Comparison of ENCODE assay signal across 21 cellular contexts in genomic region chr3:70926835-70927234, GRCh38.
"Had no signal": no experiment of that assay in that cellular context is flagged by ENCODE, and none has a peak within 500 bp of the region (broad histone marks: within the 10 kb centered on the region; RNA-seq: fewer than 3 reads in every experiment).

No MANE protein-coding gene starts in this region.

- H3K9me3 ChIP-seq: colonic mucosa, heart right ventricle, left lung, lower lobe of right lung, mucosa of descending colon had no signal

- H3K4me3 ChIP-seq: colonic mucosa, heart right ventricle, left lung, lower lobe of right lung, mucosa of descending colon had no signal

- H3K27ac ChIP-seq: colonic mucosa, epithelial cell of prostate, foreskin keratinocyte, heart right ventricle, left lung, lower lobe of right lung had no signal

- H3K9me3 Mint-ChIP-seq: effector memory CD8-positive, alpha-beta T cell; endodermal cell had no signal

- H3K27ac Mint-ChIP-seq: dendritic cell treated with granulocyte-macrophage colony-stimulating factor and Interleukin-4, amounts not matched to agents 40 ng/mL and 50 ng/mL, for 4 days; effector memory CD8-positive, alpha-beta T cell; endodermal cell; mesothelial cell of epicardium had no signal

- H3K27me3 Mint-ChIP-seq: dendritic cell treated with granulocyte-macrophage colony-stimulating factor and Interleukin-4, amounts not matched to agents 40 ng/mL and 50 ng/mL, for 4 days; effector memory CD8-positive, alpha-beta T cell had no signal

- H3K4me1 ChIP-seq: colonic mucosa, foreskin keratinocyte, heart right ventricle, left lung, lower lobe of right lung had no signal

- ATAC-seq: effector memory CD8-positive, alpha-beta T cell; esophagus mucosa; foreskin keratinocyte; heart right ventricle; left cardiac atrium; left lung; left ventricle myocardium superior; lower lobe of right lung; mucosa of descending colon had no signal

- DNase-seq: colonic mucosa; cortex of kidney; effector CD8-positive, alpha-beta T cell; effector memory CD8-positive, alpha-beta T cell; endodermal cell; erythroblast; foreskin keratinocyte; glutamatergic neuron; head of caudate nucleus; heart right ventricle; hippocampal formation; left cardiac atrium; left lung; left ventricle myocardium superior; lower lobe of right lung; mesenchymal stem cell; mucosa of descending colon had no signal

- H3K27me3 ChIP-seq: colonic mucosa, foreskin keratinocyte, heart right ventricle, left lung had no signal

- H3K4me3 Mint-ChIP-seq: dendritic cell treated with granulocyte-macrophage colony-stimulating factor and Interleukin-4, amounts not matched to agents 40 ng/mL and 50 ng/mL, for 4 days; effector memory CD8-positive, alpha-beta T cell; endodermal cell; mesothelial cell of epicardium had no signal

- H3K4me1 Mint-ChIP-seq: endodermal cell, mesothelial cell of epicardium had no signal

- H3K36me3 ChIP-seq: colonic mucosa, heart right ventricle, left lung, lower lobe of right lung had no signal
